11 cellular contexts compared by ENCODE assay signal in the genomic region with DNA sequence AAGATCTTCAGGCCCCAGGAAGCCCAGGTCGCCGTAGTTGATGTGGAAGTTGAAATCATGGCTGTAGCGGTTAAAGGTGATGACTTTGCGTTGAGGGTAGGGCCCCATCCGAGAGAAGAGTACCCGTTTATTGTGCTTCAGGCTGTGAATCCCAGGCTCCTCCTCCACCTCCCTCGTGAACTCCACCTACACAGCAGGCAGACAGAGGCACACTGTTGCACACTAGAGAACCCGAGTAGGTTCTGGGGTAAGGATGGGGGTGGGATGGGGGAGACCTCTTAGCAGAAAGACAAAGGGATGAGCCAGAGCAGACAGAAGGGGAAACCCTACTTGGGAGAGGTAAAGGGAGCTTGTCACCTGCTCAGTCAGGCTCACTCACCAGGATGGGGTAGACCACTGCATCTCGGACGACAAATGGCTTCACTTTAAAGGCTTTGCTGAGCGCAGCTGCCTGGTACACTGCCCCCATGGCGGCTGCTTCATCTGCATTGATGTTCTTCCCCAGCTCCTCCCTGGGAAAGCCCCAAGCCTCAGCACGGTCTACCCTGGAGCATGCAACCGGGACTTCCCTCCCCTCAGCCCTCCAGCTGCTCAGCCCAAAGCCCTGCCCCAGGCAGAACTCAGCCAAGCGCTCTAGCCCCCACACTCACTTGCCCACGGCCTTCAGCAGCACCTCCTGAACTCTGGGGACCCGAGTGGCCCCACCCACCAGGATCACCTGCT. TPM values are rescaled to one million over a fixed set of nuclear protein-coding genes. Genes with fewer than 3 reads are reported as not detected.
DNase-seq lines count a peak whose midpoint lies in the region; ATAC-seq and TF ChIP-seq lines count a peak whose summit lies in the region.
"Had no signal": no experiment of that assay in that cellular context is flagged by ENCODE, and none has a peak within 500 bp of the region (broad histone marks: within the 10 kb centered on the region; RNA-seq: fewer than 3 reads in every experiment).

No MANE protein-coding gene starts in this region.

- peaks cover 4 to 92% of the 10 kb centered on the region in 2 experiments; a peak in 2 of 3 replicates for H3K36me3 ChIP-seq in HEK293 (ENCODE audit: control insufficient read depth in 2 of 2, insufficient read depth in 1 of 2, low read length in 2 of 2)
- H3K36me3 ChIP-seq in lower lobe of right lung = peaks cover 89% of the 10 kb centered on the region

- DNase-seq in stimulated activated naive CD4-positive, alpha-beta T cell treated with Interleukin-2 at 50 U/mL for 16 hours (lab: John Stamatoyannopoulos, UW) = peak; percentile 28
- no peak for DNase-seq in stimulated activated naive CD4-positive, alpha-beta T cell (lab: John Stamatoyannopoulos, UW)
- peak; percentile 47 for DNase-seq in activated B cell treated with CpG ODN at 0.5 μM for 24 hours
- DNase-seq in stimulated activated naive CD8-positive, alpha-beta T cell treated with anti-CD3 and anti-CD28 coated beads, Interleukin-15, amount 100 ng/mL, for 72 hours = no peak
- no peak for DNase-seq in foreskin fibroblast
- no peak for DNase-seq in HPDE6-E6E7 (ENCODE audit: extremely low spot score)
- DNase-seq in lower lobe of right lung = no peak
- DNase-seq: hippocampal formation, NCI-H524 treated with DMSO at 0.1 percent for 48 hours had no signal

- no peak for TF ChIP-seq CTCF in HEK293 (tag by site-specific recombination; IDR thresholded peaks at IDR 0.05)
- no peak for TF ChIP-seq CTCF in activated B cell treated with CpG ODN at 0.5 μM for 24 hours (IDR thresholded peaks at IDR 0.05)
- TF ChIP-seq CTCF in foreskin fibroblast (IDR thresholded peaks at IDR 0.05; ENCODE audit: low read depth, low read length) = no peak
- TF ChIP-seq CTCF in lower lobe of right lung (IDR thresholded peaks at IDR 0.05) = no peak

- H3K9me3 ChIP-seq in HEK293 (ENCODE audit: control insufficient read depth, insufficient read depth, low read depth, low read length) (no peaks in the 10 kb centered on the region), lower lobe of right lung (no peaks in the 10 kb centered on the region)
- H3K9me3 ChIP-seq: mucosa of descending colon had no signal

- no peaks in the 10 kb centered on the region for H3K27me3 Mint-ChIP-seq in activated B cell treated with CpG ODN at 0.5 μM for 24 hours
- no peaks in the 10 kb centered on the region for H3K27me3 Mint-ChIP-seq in stimulated activated naive CD8-positive, alpha-beta T cell treated with anti-CD3 and anti-CD28 coated beads, Interleukin-15, amount 100 ng/mL, for 72 hours

- H3K4me1 ChIP-seq in HEK293 (ENCODE audit: control insufficient read depth, insufficient read depth, low read length) = no peaks in the 10 kb centered on the region
- peaks cover 15% of the 10 kb centered on the region for H3K4me1 ChIP-seq in lower lobe of right lung

- CTCF ChIA-PET in HEK293 (lab: Yijun Ruan, JAX) (interaction anchor here (0.5 to 0.6 kb wide), 2 partner anchors 24 to 56 kb away, joined by 3 to 4 read pairs; no protein-coding TSS in a partner anchor), activated B cell treated with CpG ODN at 0.5 μM for 24 hours (lab: Charles Lee) (no interaction called here)

- peak overlapping the region; percentile 71 for H3K27ac Mint-ChIP-seq in activated B cell treated with CpG ODN at 0.5 μM for 24 hours
- peak overlapping the region; percentile 54 to 57 for H3K27ac Mint-ChIP-seq in stimulated activated naive CD8-positive, alpha-beta T cell treated with anti-CD3 and anti-CD28 coated beads, Interleukin-15, amount 100 ng/mL, for 72 hours

- H3K4me3 ChIP-seq in HEK293 (ENCODE audit: low read depth, low read length) (no peak overlapping the region), foreskin fibroblast (ENCODE audit: low read depth in 1 of 2, low read length in 2 of 2) (no peak overlapping the region), lower lobe of right lung (no peak overlapping the region)
- H3K4me3 ChIP-seq: mucosa of descending colon had no signal

- ATAC-seq in activated B cell treated with CpG ODN at 0.5 μM for 24 hours (ENCODE audit: low read depth) = peak; percentile 85
- peak; percentile 44 for ATAC-seq in stimulated activated naive CD8-positive, alpha-beta T cell treated with anti-CD3 and anti-CD28 coated beads, Interleukin-15, amount 100 ng/mL, for 72 hours
- no peak for ATAC-seq in lower lobe of right lung
- ATAC-seq: mucosa of descending colon had no signal

- H3K36me3 Mint-ChIP-seq in activated B cell treated with CpG ODN at 0.5 μM for 24 hours (ENCODE audit: low read depth) = peaks cover 95% of the 10 kb centered on the region

- H3K4me1 Mint-ChIP-seq in activated B cell treated with CpG ODN at 0.5 μM for 24 hours = peaks cover 40% of the 10 kb centered on the region
- H3K4me1 Mint-ChIP-seq in stimulated activated naive CD8-positive, alpha-beta T cell treated with anti-CD3 and anti-CD28 coated beads, Interleukin-15, amount 100 ng/mL, for 72 hours = peaks cover 52% of the 10 kb centered on the region

- H3K27me3 ChIP-seq in lower lobe of right lung (ENCODE audit: low read depth) = no peaks in the 10 kb centered on the region

- H3K4me3 Mint-ChIP-seq in activated B cell treated with CpG ODN at 0.5 μM for 24 hours = peak overlapping the region; percentile 39
- peak overlapping the region in 1 of 2 donors; percentile 3 for H3K4me3 Mint-ChIP-seq in stimulated activated naive CD8-positive, alpha-beta T cell treated with anti-CD3 and anti-CD28 coated beads, Interleukin-15, amount 100 ng/mL, for 72 hours

- H3K9me3 Mint-ChIP-seq in activated B cell treated with CpG ODN at 0.5 μM for 24 hours = no peaks in the 10 kb centered on the region
- no peaks in the 10 kb centered on the region for H3K9me3 Mint-ChIP-seq in stimulated activated naive CD8-positive, alpha-beta T cell treated with anti-CD3 and anti-CD28 coated beads, Interleukin-15, amount 100 ng/mL, for 72 hours

- intact Hi-C loops in activated B cell treated with CpG ODN at 0.5 μM for 24 hours (cut with micrococcal nuclease) = loop anchor here (1.0 to 10.0 kb wide), 3 partner anchors 15 to 57 kb away; a partner anchor contains a TSS
- intact Hi-C loops in lower lobe of right lung (cut with DNase I) = no loop called here

- H3K27ac ChIP-seq in HEK293 (ENCODE audit: extremely low read depth, low read depth, low read length) (no peak overlapping the region), lower lobe of right lung (no peak overlapping the region)

- POLR2A ChIA-PET in HEK293 (lab: Yijun Ruan, JAX) = interaction anchor here (0.6 to 1.3 kb wide), 2 partner anchors 33 to 35 kb away, joined by 4 read pairs; a partner anchor contains a TSS
- POLR2A ChIA-PET in activated B cell treated with CpG ODN at 0.5 μM for 24 hours (lab: Charles Lee) = interaction anchor here (0.8 to 2.5 kb wide), 8 partner anchors 14 to 70 kb away, joined by 3 to 21 read pairs (median 4); a partner anchor contains a TSS

TF ChIP-seq in HEK293, 187 proteins besides CTCF, POLR2A, EP300 and RAD21:
- 0 out of 2 replicates have a peak, but pooled peaks have one; percentile 15 for TF ChIP-seq ZFHX2 (tag by site-specific recombination; conservative IDR thresholded peaks at IDR 0.05)
- TF ChIP-seq, protein P1, sequence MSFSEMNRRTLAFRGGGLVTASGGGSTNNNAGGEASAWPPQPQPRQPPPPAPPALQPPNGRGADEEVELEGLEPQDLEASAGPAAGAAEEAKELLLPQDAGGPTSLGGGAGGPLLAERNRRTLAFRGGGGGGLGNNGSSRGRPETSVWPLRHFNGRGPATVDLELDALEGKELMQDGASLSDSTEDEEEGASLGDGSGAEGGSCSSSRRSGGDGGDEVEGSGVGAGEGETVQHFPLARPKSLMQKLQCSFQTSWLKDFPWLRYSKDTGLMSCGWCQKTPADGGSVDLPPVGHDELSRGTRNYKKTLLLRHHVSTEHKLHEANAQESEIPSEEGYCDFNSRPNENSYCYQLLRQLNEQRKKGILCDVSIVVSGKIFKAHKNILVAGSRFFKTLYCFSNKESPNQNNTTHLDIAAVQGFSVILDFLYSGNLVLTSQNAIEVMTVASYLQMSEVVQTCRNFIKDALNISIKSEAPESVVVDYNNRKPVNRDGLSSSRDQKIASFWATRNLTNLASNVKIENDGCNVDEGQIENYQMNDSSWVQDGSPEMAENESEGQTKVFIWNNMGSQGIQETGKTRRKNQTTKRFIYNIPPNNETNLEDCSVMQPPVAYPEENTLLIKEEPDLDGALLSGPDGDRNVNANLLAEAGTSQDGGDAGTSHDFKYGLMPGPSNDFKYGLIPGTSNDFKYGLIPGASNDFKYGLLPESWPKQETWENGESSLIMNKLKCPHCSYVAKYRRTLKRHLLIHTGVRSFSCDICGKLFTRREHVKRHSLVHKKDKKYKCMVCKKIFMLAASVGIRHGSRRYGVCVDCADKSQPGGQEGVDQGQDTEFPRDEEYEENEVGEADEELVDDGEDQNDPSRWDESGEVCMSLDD (tag by site-specific recombination; IDR thresholded peaks at IDR 0.05) = no peak

RNA-seq across cellular contexts. Expression of a gene that starts 5.4 kb away (rescaled TPM):
- total RNA-seq in activated B cell treated with CpG ODN at 0.5 μM for 24 hours = 120 and 122 TPM in 2 replicates
- total RNA-seq in lower lobe of right lung = 115 TPM

RNA-seq across cellular contexts. Expression of a gene that starts 16.0 kb away (rescaled TPM):
- total RNA-seq in activated B cell treated with CpG ODN at 0.5 μM for 24 hours (49.6 and 53.6 TPM in 2 replicates), lower lobe of right lung (45.6 TPM)

RNA-seq across cellular contexts. Expression of a gene that starts 20.9 kb away (rescaled TPM):
- 12.0 and 12.1 TPM in 2 replicates for total RNA-seq in activated B cell treated with CpG ODN at 0.5 μM for 24 hours
- total RNA-seq in lower lobe of right lung = 13.2 TPM

RNA-seq across cellular contexts. Expression of a gene that starts 33.0 kb away (rescaled TPM):
- total RNA-seq in activated B cell treated with CpG ODN at 0.5 μM for 24 hours (56.8 and 60.1 TPM in 2 replicates), lower lobe of right lung (49.7 TPM)

RNA-seq across cellular contexts. Expression of a gene that starts 33.1 kb away (rescaled TPM):
- total RNA-seq in activated B cell treated with CpG ODN at 0.5 μM for 24 hours (17.5 and 26.9 TPM in 2 replicates), lower lobe of right lung (16.7 TPM)

Comparison
In these comparisons a context has a peak if more than half of its experiments do, and no peak if none do; other contexts are left out.
1. DNase-seq: peak in stimulated activated naive CD4-positive, alpha-beta T cell treated with Interleukin-2 at 50 U/mL for 16 hours (single experiment) and activated B cell treated with CpG ODN at 0.5 μM for 24 hours (single experiment); none in stimulated activated naive CD4-positive, alpha-beta T cell (0 of 6), stimulated activated naive CD8-positive, alpha-beta T cell treated with anti-CD3 and anti-CD28 coated beads, Interleukin-15, amount 100 ng/mL, for 72 hours (0 of 2), foreskin fibroblast (0 of 2), HPDE6-E6E7 (single experiment) and lower lobe of right lung (single experiment).
2. ATAC-seq: peak in activated B cell treated with CpG ODN at 0.5 μM for 24 hours (single experiment) and stimulated activated naive CD8-positive, alpha-beta T cell treated with anti-CD3 and anti-CD28 coated beads, Interleukin-15, amount 100 ng/mL, for 72 hours (single experiment); none in lower lobe of right lung (0 of 2).